31 cellular contexts compared by ENCODE assay signal in the genomic region with DNA sequence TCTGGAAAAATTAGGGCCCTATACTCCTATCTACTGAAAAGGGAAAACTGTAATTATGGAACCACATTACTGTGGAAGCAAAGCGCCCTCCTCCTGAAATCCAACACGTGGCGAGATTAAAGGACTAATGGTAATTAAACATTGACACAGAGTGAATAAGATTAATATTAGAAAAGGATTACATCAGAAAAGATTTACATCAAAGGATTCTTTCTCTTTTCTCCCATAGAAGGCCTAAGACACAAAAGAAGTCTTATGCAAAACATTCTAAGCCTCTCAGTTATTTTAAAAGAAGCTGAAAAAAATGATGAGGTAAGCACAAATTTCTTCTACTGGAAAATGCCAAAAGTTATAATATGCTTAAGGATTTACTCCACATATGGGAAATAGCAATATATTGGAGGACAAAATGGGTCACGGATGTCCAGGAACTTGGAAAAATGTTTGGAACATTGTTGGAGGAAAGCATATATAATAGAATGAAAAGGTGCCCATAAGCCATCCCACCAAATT.
"Had no signal": no experiment of that assay in that cellular context is flagged by ENCODE, and none has a peak within 500 bp of the region (broad histone marks: within the 10 kb centered on the region; RNA-seq: fewer than 3 reads in every experiment).

No MANE protein-coding gene starts in this region.

- H3K36me3 ChIP-seq: ascending aorta, breast epithelium, cardiac muscle cell, colonic mucosa, esophagus muscularis mucosa, gastrocnemius medialis, heart left ventricle, WERI-Rb-1 had no signal

- H3K27me3 ChIP-seq: ascending aorta, breast epithelium, cardiac muscle cell, colonic mucosa, gastrocnemius medialis had no signal

- H3K4me3 ChIP-seq: ascending aorta, breast epithelium, cardiac muscle cell, colonic mucosa, esophagus muscularis mucosa, gastrocnemius medialis, heart left ventricle had no signal

- ATAC-seq: activated CD4-positive, CD25-positive, alpha-beta regulatory T cell treated with anti-CD3 and anti-CD28 coated beads, Interleukin-2, amount 50 U/mL, for 24 hours; activated CD8-positive, alpha-beta memory T cell treated with anti-CD3 and anti-CD28 coated beads, Interleukin-2, amount 10 ng/mL, durations not matched to agents 7 days and 5 days; activated CD8-positive, alpha-beta T cell treated with anti-CD3 and anti-CD28 coated beads for 36 hours; activated naive CD4-positive, alpha-beta T cell treated with anti-CD3 and anti-CD28 coated beads, Interleukin-2, amount 50 U/mL, for 72 hours; effector memory CD8-positive, alpha-beta T cell; foreskin keratinocyte; gastrocnemius medialis; heart left ventricle; T-helper 17 cell had no signal

- H3K9me3 ChIP-seq: ascending aorta, breast epithelium, colonic mucosa, esophagus muscularis mucosa, gastrocnemius medialis, heart left ventricle had no signal

- H3K4me1 ChIP-seq: ascending aorta, breast epithelium, colonic mucosa, esophagus muscularis mucosa, foreskin keratinocyte, gastrocnemius medialis, heart left ventricle had no signal

- DNase-seq: activated B cell treated with CpG ODN at 0.5 μM for 24 hours; activated CD4-positive, alpha-beta T cell treated with anti-CD3 and anti-CD28 coated beads for 48 hours; activated CD4-positive, alpha-beta T cell treated with anti-CD3 and anti-CD28 coated beads, Interleukin-2, amount 50 U/mL, for 1 hour; activated CD4-positive, alpha-beta T cell treated with anti-CD3 and anti-CD28 coated beads, Interleukin-2, amount 50 U/mL, for 48 hours; activated CD8-positive, alpha-beta memory T cell treated with anti-CD3 and anti-CD28 coated beads, Interleukin-2, amount 10 ng/mL, durations not matched to agents 7 days and 5 days; activated CD8-positive, alpha-beta memory T cell treated with anti-CD3 and anti-CD28 coated beads, Interleukin-2, amount 50 U/mL, for 4 hours; activated CD8-positive, alpha-beta T cell treated with anti-CD3 and anti-CD28 coated beads for 36 hours; activated effector memory CD4-positive, alpha-beta T cell treated with anti-CD3 and anti-CD28 coated beads, Interleukin-2, amount 50 U/mL, for 16 hours; activated naive CD4-positive, alpha-beta T cell treated with anti-CD3 and anti-CD28 coated beads for 36 hours; activated naive CD8-positive, alpha-beta T cell treated with anti-CD3 and anti-CD28 coated beads, Interleukin-2, amount 10 ng/mL, durations not matched to agents 7 days and 5 days; activated T-cell treated with anti-CD3 and anti-CD28 coated beads, Interleukin-2, amount 50 U/mL, for 1 hour; activated T-cell treated with anti-CD3 and anti-CD28 coated beads, Interleukin-2, amount 50 U/mL, for 48 hours; central memory CD4-positive, alpha-beta T cell; cerebellar nuclear complex; colonic mucosa; effector CD4-positive, alpha-beta T cell; effector memory CD8-positive, alpha-beta T cell; erythroblast; foreskin keratinocyte; gastrocnemius medialis; glutamatergic neuron; heart left ventricle; T-helper 17 cell; T1000; WERI-Rb-1 had no signal

- H3K27ac ChIP-seq: ascending aorta, breast epithelium, cardiac muscle cell, colonic mucosa, esophagus muscularis mucosa, foreskin keratinocyte, gastrocnemius medialis, heart left ventricle, WERI-Rb-1 had no signal
